ENCODE assay signal across 8 cellular contexts in genomic region chr13:48037346-48038173, GRCh38. TPM values are rescaled to one million over a fixed set of nuclear protein-coding genes. Genes with fewer than 3 reads are reported as not detected.
A peak's percentile ranks its signal among the peaks of the same experiment; 100 is the strongest.
DNase-seq lines count a peak whose midpoint lies in the region; ATAC-seq lines count a peak whose summit lies in the region.

NUDT15 (plus strand) TSS chr13:48037726; CDS start chr13:48037747, 21 bp downstream.

- peak within 1 kb of the TSS; percentile 97 to 100 (median 98) for H3K27ac Mint-ChIP-seq in CD4-positive, CD25-positive, alpha-beta regulatory T cell

- peaks cover 23% of the 10 kb centered on the region for H3K36me3 Mint-ChIP-seq in CD4-positive, CD25-positive, alpha-beta regulatory T cell

- no peaks in the 10 kb centered on the region for H3K27me3 ChIP-seq in CD4-positive, CD25-positive, alpha-beta regulatory T cell (ENCODE audit: control insufficient read depth, insufficient read depth, low read length)

- H3K27ac ChIP-seq in CD4-positive, CD25-positive, alpha-beta regulatory T cell (ENCODE audit: insufficient read depth, low read length, poor library complexity, severe bottlenecking), result peak within 1 kb of the TSS; percentile 99

- H3K9me3 Mint-ChIP-seq in CD4-positive, CD25-positive, alpha-beta regulatory T cell, result peaks cover 0 to 3% (median 0%) of the 10 kb centered on the region in 7 donors

- peaks cover 17% of the 10 kb centered on the region for H3K4me1 ChIP-seq in CD4-positive, CD25-positive, alpha-beta regulatory T cell (ENCODE audit: control insufficient read depth, insufficient read depth, low read length, poor library complexity, severe bottlenecking)

- peaks cover 5% of the 10 kb centered on the region for H3K36me3 ChIP-seq in CD4-positive, CD25-positive, alpha-beta regulatory T cell (ENCODE audit: control insufficient read depth, insufficient read depth, low read length)

- peak within 1 kb of the TSS; percentile 84 for H3K4me3 ChIP-seq in CD4-positive, CD25-positive, alpha-beta regulatory T cell (ENCODE audit: low read depth, low read length)

- DNase-seq in CD4-positive, CD25-positive, alpha-beta regulatory T cell, result peak; percentile 94 to 99 (median 97)
- DNase-seq in NCI-H748 (lab: John Stamatoyannopoulos, UW; ENCODE audit: unreplicated experiment) (peak; percentile 97), dedifferentiated amniotic fluid mesenchymal stem cell (ENCODE audit: extremely low spot score) (peak; percentile 95), left lobe of liver (ENCODE audit: low spot score) (peak; percentile 95)
- peak; percentile 95 for DNase-seq in activated CD4-positive, alpha-beta T cell treated with anti-CD3 and anti-CD28 coated beads, Interleukin-2, amount 50 U/mL, for 1 hour
- peak; percentile 89 for DNase-seq in stimulated activated CD4-positive, alpha-beta T cell treated with anti-CD3 and anti-CD28 coated beads, Interleukin-2, amount 100 ng/mL, for 4 hours (ENCODE audit: low read depth)

- H3K9me3 ChIP-seq in CD4-positive, CD25-positive, alpha-beta regulatory T cell (ENCODE audit: control insufficient read depth in 2 of 2, low read length in 2 of 2), result no peaks in the 10 kb centered on the region

- H3K4me3 Mint-ChIP-seq in CD4-positive, CD25-positive, alpha-beta regulatory T cell, result peak within 1 kb of the TSS; percentile 79 to 96 (median 94)

- peaks cover 9 to 45% (median 30%) of the 10 kb centered on the region in 4 donors for H3K4me1 Mint-ChIP-seq in CD4-positive, CD25-positive, alpha-beta regulatory T cell

- no peaks in the 10 kb centered on the region for H3K27me3 Mint-ChIP-seq in CD4-positive, CD25-positive, alpha-beta regulatory T cell

- peak; percentile 93 to 96 for ATAC-seq in CD4-positive, CD25-positive, alpha-beta regulatory T cell (ENCODE audit: low read depth in 2 of 2)
- ATAC-seq in GM19372 (IDR thresholded peaks at IDR 0.05; ENCODE audit: low read depth, unreplicated experiment) (peak; percentile 90), HG03558 (IDR thresholded peaks at IDR 0.05; ENCODE audit: extremely low read depth, unreplicated experiment) (peak; percentile 83), left lobe of liver (peak; percentile 98)

RNA-seq across cellular contexts. Expression of gene NUDT15, which starts in this region (rescaled TPM):
- total RNA-seq in CD4-positive, CD25-positive, alpha-beta regulatory T cell, result 12.2 TPM
- 10 to 100 TPM in 1 of 4 donors, 1 to 10 TPM in 3; 7.7 to 10.4 (median 8.5) TPM for polyA plus RNA-seq in CD4-positive, CD25-positive, alpha-beta regulatory T cell
- 6.2 TPM for total RNA-seq in left lobe of liver

Comparison
In these comparisons a context has a peak if more than half of its experiments do, and no peak if none do; other contexts are left out.
1. Peak in every context shown above with its lines: DNase-seq, ATAC-seq, H3K4me3 ChIP-seq and H3K27ac ChIP-seq.